In genomic region chr17:45935197-45935709, GRCh38 we compare ENCODE assay signal across 14 cellular contexts.
"Had no signal": no experiment of that assay in that cellular context is flagged by ENCODE, and none has a peak within 500 bp of the region (broad histone marks: within the 10 kb centered on the region; RNA-seq: fewer than 3 reads in every experiment).

No MANE protein-coding gene starts in this region.

- DNase-seq: effector memory CD8-positive, alpha-beta T cell; foreskin fibroblast; mucosa of descending colon; naive thymus-derived CD8-positive, alpha-beta T cell; nucleus accumbens; pancreas; retina; spleen; stimulated activated CD4-positive, alpha-beta T cell treated with anti-CD3 and anti-CD28 coated beads, Interleukin-15, amount 100 ng/mL, for 24 hours; stimulated activated CD4-positive, alpha-beta T cell treated with anti-CD3 and anti-CD28 coated beads, Interleukin-1b, Interleukin-23, amount 100 ng/mL, for 48 hours; stimulated activated CD4-positive, alpha-beta T cell treated with anti-CD3 and anti-CD28 coated beads, Interleukin-4, amount 100 ng/mL, for 24 hours; uterus had no signal

- ATAC-seq: effector memory CD8-positive, alpha-beta T cell; mucosa of descending colon; naive thymus-derived CD8-positive, alpha-beta T cell; pancreas; sciatic nerve; stimulated activated memory B cell treated with anti-CD40 and anti-IgM and Interleukin-4, amounts not matched to agents 10 μg/mL and 1 μg/mL and 100 μg/mL, for 72 hours had no signal
